ENCODE assay signal across 26 cellular contexts in genomic region chr12:73984552-73984951, GRCh38.
"Had no signal": no experiment of that assay in that cellular context is flagged by ENCODE, and none has a peak within 500 bp of the region (broad histone marks: within the 10 kb centered on the region; RNA-seq: fewer than 3 reads in every experiment).

No MANE protein-coding gene starts in this region.

- H3K27me3 ChIP-seq: colonic mucosa, esophagus squamous epithelium, gastrocnemius medialis, heart right ventricle, left lung had no signal

- ATAC-seq: effector memory CD8-positive, alpha-beta T cell; esophagus mucosa; gastrocnemius medialis; heart right ventricle; left cardiac atrium; left lung; left ventricle myocardium superior; lower lobe of right lung; naive thymus-derived CD4-positive, alpha-beta T cell had no signal

- H3K4me1 ChIP-seq: colonic mucosa, esophagus squamous epithelium, gastrocnemius medialis, heart right ventricle, left lung, lower lobe of right lung had no signal

- H3K27ac ChIP-seq: colonic mucosa, epithelial cell of prostate, esophagus squamous epithelium, gastrocnemius medialis, heart right ventricle, left lung, lower lobe of right lung had no signal

- H3K4me3 ChIP-seq: colonic mucosa, esophagus squamous epithelium, gastrocnemius medialis, heart right ventricle, left lung, lower lobe of right lung had no signal

- H3K9me3 ChIP-seq: colonic mucosa, esophagus squamous epithelium, gastrocnemius medialis, lower lobe of right lung had no signal

- H3K36me3 ChIP-seq: colonic mucosa, esophagus squamous epithelium, gastrocnemius medialis, heart right ventricle, left lung, lower lobe of right lung had no signal

- DNase-seq: colonic mucosa; cortex of kidney; effector CD8-positive, alpha-beta T cell; effector memory CD8-positive, alpha-beta T cell; endodermal cell; erythroblast; esophagus squamous epithelium; foreskin fibroblast; foreskin melanocyte; gastrocnemius medialis; glutamatergic neuron; head of caudate nucleus; heart right ventricle; hippocampal formation; immature natural killer cell; islet precursor cell; kidney; left cardiac atrium; left lung; left ventricle myocardium superior; lower lobe of right lung; mesenchymal stem cell; midbrain; naive thymus-derived CD4-positive, alpha-beta T cell had no signal
